19 cellular contexts compared by ENCODE assay signal in genomic region chr5:79844571-79844970, GRCh38.
"Had no signal": no experiment of that assay in that cellular context is flagged by ENCODE, and none has a peak within 500 bp of the region (broad histone marks: within the 10 kb centered on the region; RNA-seq: fewer than 3 reads in every experiment).

No MANE protein-coding gene starts in this region.

- H3K27ac ChIP-seq: colonic mucosa, foreskin keratinocyte, pancreas, prostate gland, right lobe of liver had no signal

- H3K36me3 Mint-ChIP-seq: stimulated activated memory B cell treated with anti-CD40 and anti-IgM and Interleukin-4, amounts not matched to agents 10 μg/mL and 1 μg/mL and 100 μg/mL, for 72 hours had no signal

- H3K27me3 ChIP-seq: colonic mucosa, pancreas, right lobe of liver, tibial nerve had no signal

- ATAC-seq: esophagus mucosa; foreskin keratinocyte; left colon; left ventricle myocardium superior; naive thymus-derived CD4-positive, alpha-beta T cell; pancreas; right lobe of liver; stimulated activated memory B cell treated with anti-CD40 and anti-IgM and Interleukin-4, amounts not matched to agents 10 μg/mL and 1 μg/mL and 100 μg/mL, for 72 hours had no signal

- H3K4me3 Mint-ChIP-seq: naive thymus-derived CD4-positive, alpha-beta T cell; neural crest cell; stimulated activated memory B cell treated with anti-CD40 and anti-IgM and Interleukin-4, amounts not matched to agents 10 μg/mL and 1 μg/mL and 100 μg/mL, for 72 hours; stimulated activated naive CD8-positive, alpha-beta T cell treated with anti-CD3 and anti-CD28 coated beads, Interleukin-15, Interleukin-2, amounts not matched to agents 100 ng/mL and 50 ng/mL, for 24 hours had no signal

- H3K4me3 ChIP-seq: colonic mucosa, lung, pancreas, prostate gland, right lobe of liver, tibial nerve had no signal

- H3K36me3 ChIP-seq: colonic mucosa, pancreas, prostate gland, right lobe of liver, tibial nerve had no signal

- DNase-seq: caudate nucleus; colonic mucosa; effector CD4-positive, alpha-beta T cell; foreskin keratinocyte; left colon; left ventricle myocardium superior; mesendoderm; naive thymus-derived CD4-positive, alpha-beta T cell; pancreas; stimulated activated CD4-positive, alpha-beta T cell treated with anti-CD3 and anti-CD28 coated beads, Interleukin-4, amount 100 ng/mL, for 1 hour; stimulated activated CD8-positive, alpha-beta memory T cell treated with anti-CD3 and anti-CD28 coated beads, Interleukin-4, amount 100 ng/mL, for 48 hours had no signal

- H3K9me3 Mint-ChIP-seq: stimulated activated memory B cell treated with anti-CD40 and anti-IgM and Interleukin-4, amounts not matched to agents 10 μg/mL and 1 μg/mL and 100 μg/mL, for 72 hours; stimulated activated naive CD8-positive, alpha-beta T cell treated with anti-CD3 and anti-CD28 coated beads, Interleukin-15, Interleukin-2, amounts not matched to agents 100 ng/mL and 50 ng/mL, for 24 hours had no signal

- H3K27ac Mint-ChIP-seq: naive thymus-derived CD4-positive, alpha-beta T cell; stimulated activated memory B cell treated with anti-CD40 and anti-IgM and Interleukin-4, amounts not matched to agents 10 μg/mL and 1 μg/mL and 100 μg/mL, for 72 hours; stimulated activated naive CD8-positive, alpha-beta T cell treated with anti-CD3 and anti-CD28 coated beads, Interleukin-15, Interleukin-2, amounts not matched to agents 100 ng/mL and 50 ng/mL, for 24 hours had no signal

- H3K9me3 ChIP-seq: colonic mucosa, pancreas, prostate gland, right lobe of liver, tibial nerve had no signal

- H3K4me1 Mint-ChIP-seq: stimulated activated memory B cell treated with anti-CD40 and anti-IgM and Interleukin-4, amounts not matched to agents 10 μg/mL and 1 μg/mL and 100 μg/mL, for 72 hours had no signal

- H3K4me1 ChIP-seq: colonic mucosa, foreskin keratinocyte, pancreas, prostate gland, right lobe of liver had no signal
